Comparison of ENCODE assay signal across 17 cellular contexts in the genomic region with DNA sequence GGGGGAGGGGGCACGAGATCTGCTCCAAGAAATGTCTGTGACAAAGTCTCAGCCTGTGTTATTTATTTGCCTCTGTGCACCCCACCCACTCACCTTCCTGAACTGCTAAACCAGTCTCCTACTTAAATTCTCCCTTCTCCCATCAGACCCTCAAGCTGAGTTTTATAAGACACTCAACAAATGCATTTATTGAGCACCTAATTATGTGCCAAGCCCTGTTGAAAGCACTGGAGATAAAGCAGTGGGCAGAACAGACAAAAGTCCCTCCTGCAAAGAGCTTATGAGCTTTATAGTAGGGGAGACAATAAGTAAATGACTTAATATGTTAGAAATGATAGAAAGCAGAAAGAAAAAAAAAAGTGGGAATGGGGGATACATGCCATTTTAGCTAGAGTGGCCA. TPM values are rescaled to one million over a fixed set of nuclear protein-coding genes. Genes with fewer than 3 reads are reported as not detected.
DNase-seq lines count a peak whose midpoint lies in the region; ATAC-seq and TF ChIP-seq lines count a peak whose summit lies in the region.
"Had no signal": no experiment of that assay in that cellular context is flagged by ENCODE, and none has a peak within 500 bp of the region (broad histone marks: within the 10 kb centered on the region; RNA-seq: fewer than 3 reads in every experiment).

No MANE protein-coding gene starts in this region.

- H3K4me1 Mint-ChIP-seq in activated CD4-positive, alpha-beta memory T cell treated with anti-CD3 and anti-CD28 coated beads, Interleukin-2, amount 10 ng/mL, durations not matched to agents 7 days and 5 days, result peaks cover 35% of the 10 kb centered on the region
- H3K4me1 Mint-ChIP-seq in activated CD4-positive, alpha-beta memory T cell treated with anti-CD3 and anti-CD28 coated beads for 36 hours (ENCODE audit: low read depth), result peaks cover 24% of the 10 kb centered on the region
- H3K4me1 Mint-ChIP-seq in activated T-helper 1 cell treated with anti-CD3 and anti-CD28 coated beads, Interleukin-12 subunit alpha, Interleukin-12 subunit beta, Interleukin-2, Interleukin-4 antibody, amounts not matched to agents 30 ng/mL and 10 ng/mL and 1 ng/mL, durations not matched to agents 14 hours and 24 hours and 36 hours (ENCODE audit: low read depth), result peaks cover 25% of the 10 kb centered on the region
- H3K4me1 Mint-ChIP-seq in neural crest cell, result peaks cover 4% of the 10 kb centered on the region
- peaks cover 22% of the 10 kb centered on the region for H3K4me1 Mint-ChIP-seq in activated CD8-positive, alpha-beta memory T cell treated with anti-CD3 and anti-CD28 coated beads, Interleukin-2, amount 10 ng/mL, durations not matched to agents 7 days and 5 days

- no peak for ATAC-seq in activated CD8-positive, alpha-beta memory T cell treated with anti-CD3 and anti-CD28 coated beads, Interleukin-2, amount 10 ng/mL, durations not matched to agents 7 days and 5 days

- peaks cover 6% of the 10 kb centered on the region for H3K27me3 Mint-ChIP-seq in activated CD4-positive, alpha-beta memory T cell treated with anti-CD3 and anti-CD28 coated beads, Interleukin-2, amount 10 ng/mL, durations not matched to agents 7 days and 5 days
- H3K27me3 Mint-ChIP-seq in activated CD4-positive, alpha-beta memory T cell treated with anti-CD3 and anti-CD28 coated beads for 36 hours, result no peaks in the 10 kb centered on the region
- H3K27me3 Mint-ChIP-seq in activated T-helper 1 cell treated with anti-CD3 and anti-CD28 coated beads, Interleukin-12 subunit alpha, Interleukin-12 subunit beta, Interleukin-2, Interleukin-4 antibody, amounts not matched to agents 30 ng/mL and 10 ng/mL and 1 ng/mL, durations not matched to agents 14 hours and 24 hours and 36 hours (ENCODE audit: insufficient read depth), result peaks cover 6% of the 10 kb centered on the region
- H3K27me3 Mint-ChIP-seq in neural crest cell (ENCODE audit: low read depth), result peaks cover 9% of the 10 kb centered on the region
- peaks cover 16% of the 10 kb centered on the region for H3K27me3 Mint-ChIP-seq in activated CD8-positive, alpha-beta memory T cell treated with anti-CD3 and anti-CD28 coated beads, Interleukin-2, amount 10 ng/mL, durations not matched to agents 7 days and 5 days
- H3K27me3 Mint-ChIP-seq: CD4-positive, alpha-beta T cell had no signal

- no peak for DNase-seq in activated CD4-positive, alpha-beta memory T cell treated with anti-CD3 and anti-CD28 coated beads, Interleukin-2, amount 10 ng/mL, durations not matched to agents 7 days and 5 days
- no peak for DNase-seq in activated CD4-positive, alpha-beta memory T cell treated with anti-CD3 and anti-CD28 coated beads for 36 hours
- DNase-seq in activated T-helper 1 cell treated with anti-CD3 and anti-CD28 coated beads, Interleukin-12 subunit alpha, Interleukin-12 subunit beta, Interleukin-2, Interleukin-4 antibody, amounts not matched to agents 30 ng/mL and 10 ng/mL and 1 ng/mL, durations not matched to agents 14 hours and 24 hours and 36 hours (ENCODE audit: low spot score), result no peak
- DNase-seq in neural crest cell (ENCODE audit: low read depth, low spot score) (no peak), CD1c-positive myeloid dendritic cell (ENCODE audit: extremely low spot score) (no peak), NK-92 (lab: John Stamatoyannopoulos, UW; ENCODE audit: unreplicated experiment) (no peak)
- DNase-seq in activated CD8-positive, alpha-beta memory T cell treated with anti-CD3 and anti-CD28 coated beads, Interleukin-2, amount 10 ng/mL, durations not matched to agents 7 days and 5 days, result no peak
- DNase-seq: ACHN; BE2C; C1 segment of cervical spinal cord; CD4-positive, alpha-beta T cell; DMS79 treated with DMSO at 0.1 percent for 48 hours; GF-D8; H9 had no signal

- TF ChIP-seq CTCF in HEK293 (tag by site-specific recombination; IDR thresholded peaks at IDR 0.05) (no peak), neural crest cell (conservative IDR thresholded peaks at IDR 0.05) (no peak)

- H3K36me3 Mint-ChIP-seq in activated CD4-positive, alpha-beta memory T cell treated with anti-CD3 and anti-CD28 coated beads, Interleukin-2, amount 10 ng/mL, durations not matched to agents 7 days and 5 days (ENCODE audit: low read depth), result peaks cover 3% of the 10 kb centered on the region
- H3K36me3 Mint-ChIP-seq in activated CD4-positive, alpha-beta memory T cell treated with anti-CD3 and anti-CD28 coated beads for 36 hours, result peaks cover 5% of the 10 kb centered on the region
- H3K36me3 Mint-ChIP-seq in activated T-helper 1 cell treated with anti-CD3 and anti-CD28 coated beads, Interleukin-12 subunit alpha, Interleukin-12 subunit beta, Interleukin-2, Interleukin-4 antibody, amounts not matched to agents 30 ng/mL and 10 ng/mL and 1 ng/mL, durations not matched to agents 14 hours and 24 hours and 36 hours (ENCODE audit: low read depth), result no peaks in the 10 kb centered on the region
- H3K36me3 Mint-ChIP-seq in neural crest cell (ENCODE audit: low read depth), result peaks cover 12% of the 10 kb centered on the region
- no peaks in the 10 kb centered on the region for H3K36me3 Mint-ChIP-seq in activated CD8-positive, alpha-beta memory T cell treated with anti-CD3 and anti-CD28 coated beads, Interleukin-2, amount 10 ng/mL, durations not matched to agents 7 days and 5 days

- H3K4me3 Mint-ChIP-seq in activated CD4-positive, alpha-beta memory T cell treated with anti-CD3 and anti-CD28 coated beads, Interleukin-2, amount 10 ng/mL, durations not matched to agents 7 days and 5 days, result no peak overlapping the region
- H3K4me3 Mint-ChIP-seq in activated CD4-positive, alpha-beta memory T cell treated with anti-CD3 and anti-CD28 coated beads for 36 hours, result no peak overlapping the region
- peak overlapping the region; percentile 3 for H3K4me3 Mint-ChIP-seq in activated T-helper 1 cell treated with anti-CD3 and anti-CD28 coated beads, Interleukin-12 subunit alpha, Interleukin-12 subunit beta, Interleukin-2, Interleukin-4 antibody, amounts not matched to agents 30 ng/mL and 10 ng/mL and 1 ng/mL, durations not matched to agents 14 hours and 24 hours and 36 hours
- peak overlapping the region; percentile 4 for H3K4me3 Mint-ChIP-seq in neural crest cell
- no peak overlapping the region for H3K4me3 Mint-ChIP-seq in activated CD8-positive, alpha-beta memory T cell treated with anti-CD3 and anti-CD28 coated beads, Interleukin-2, amount 10 ng/mL, durations not matched to agents 7 days and 5 days
- H3K4me3 Mint-ChIP-seq: CD4-positive, alpha-beta T cell had no signal

- CTCF ChIA-PET in activated CD4-positive, alpha-beta memory T cell treated with anti-CD3 and anti-CD28 coated beads, Interleukin-2, amount 10 ng/mL, durations not matched to agents 7 days and 5 days (lab: Charles Lee), result no interaction called here
- CTCF ChIA-PET in activated CD4-positive, alpha-beta memory T cell treated with anti-CD3 and anti-CD28 coated beads for 36 hours (lab: Charles Lee), result no interaction called here
- CTCF ChIA-PET in HEK293 (lab: Yijun Ruan, JAX), result interaction anchor here (0.6 to 1.2 kb wide), 7 partner anchors 9 to 237 kb away, joined by 3 to 7 read pairs (median 3); a partner anchor contains a TSS
- CTCF ChIA-PET in activated CD8-positive, alpha-beta memory T cell treated with anti-CD3 and anti-CD28 coated beads, Interleukin-2, amount 10 ng/mL, durations not matched to agents 7 days and 5 days (lab: Charles Lee), result interaction anchor here (1.1 kb wide), 1 partner anchor 222 kb away, joined by 3 read pairs; no protein-coding TSS in a partner anchor

- H3K27ac ChIP-seq in HEK293 (ENCODE audit: extremely low read depth, low read depth, low read length), result no peak overlapping the region

- H3K4me1 ChIP-seq in HEK293 (ENCODE audit: control insufficient read depth, insufficient read depth, low read length), result peaks cover 10% of the 10 kb centered on the region
- H3K4me1 ChIP-seq: BE2C had no signal

- POLR2A ChIA-PET in activated CD4-positive, alpha-beta memory T cell treated with anti-CD3 and anti-CD28 coated beads, Interleukin-2, amount 10 ng/mL, durations not matched to agents 7 days and 5 days (lab: Charles Lee), result interaction anchor here (0.6 to 1.2 kb wide), 2 partner anchors 25 to 326 kb away, joined by 4 to 5 read pairs; a partner anchor contains a TSS
- POLR2A ChIA-PET in activated CD4-positive, alpha-beta memory T cell treated with anti-CD3 and anti-CD28 coated beads for 36 hours (lab: Charles Lee), result no interaction called here
- POLR2A ChIA-PET in HEK293 (lab: Yijun Ruan, JAX), result interaction anchor here (1.1 to 1.3 kb wide), 3 partner anchors 8 to 230 kb away, joined by 3 to 5 read pairs (median 4); a partner anchor contains a TSS

- H3K9me3 ChIP-seq in HEK293 (ENCODE audit: control insufficient read depth, insufficient read depth, low read depth, low read length), result no peaks in the 10 kb centered on the region
- H3K9me3 ChIP-seq: BE2C had no signal

- peak overlapping the region; percentile 21 for H3K27ac Mint-ChIP-seq in activated CD4-positive, alpha-beta memory T cell treated with anti-CD3 and anti-CD28 coated beads, Interleukin-2, amount 10 ng/mL, durations not matched to agents 7 days and 5 days
- no peak overlapping the region for H3K27ac Mint-ChIP-seq in activated CD4-positive, alpha-beta memory T cell treated with anti-CD3 and anti-CD28 coated beads for 36 hours
- peak overlapping the region; percentile 15 for H3K27ac Mint-ChIP-seq in activated T-helper 1 cell treated with anti-CD3 and anti-CD28 coated beads, Interleukin-12 subunit alpha, Interleukin-12 subunit beta, Interleukin-2, Interleukin-4 antibody, amounts not matched to agents 30 ng/mL and 10 ng/mL and 1 ng/mL, durations not matched to agents 14 hours and 24 hours and 36 hours
- no peak overlapping the region for H3K27ac Mint-ChIP-seq in neural crest cell (ENCODE audit: unreplicated experiment)
- H3K27ac Mint-ChIP-seq in activated CD8-positive, alpha-beta memory T cell treated with anti-CD3 and anti-CD28 coated beads, Interleukin-2, amount 10 ng/mL, durations not matched to agents 7 days and 5 days, result no peak overlapping the region
- H3K27ac Mint-ChIP-seq: H9 had no signal

- intact Hi-C loops in activated CD4-positive, alpha-beta memory T cell treated with anti-CD3 and anti-CD28 coated beads for 36 hours (cut with micrococcal nuclease), result no loop called here
- intact Hi-C loops in activated T-helper 1 cell treated with anti-CD3 and anti-CD28 coated beads, Interleukin-12 subunit alpha, Interleukin-12 subunit beta, Interleukin-2, Interleukin-4 antibody, amounts not matched to agents 30 ng/mL and 10 ng/mL and 1 ng/mL, durations not matched to agents 14 hours and 24 hours and 36 hours (cut with micrococcal nuclease), result no loop called here

- H3K36me3 ChIP-seq in HEK293 (ENCODE audit: control insufficient read depth in 2 of 2, insufficient read depth in 1 of 2, low read length in 2 of 2), result peaks cover 0 to 2% of the 10 kb centered on the region in 2 experiments; a peak in 1 of 3 replicates
- H3K36me3 ChIP-seq: BE2C had no signal

- H3K9me3 Mint-ChIP-seq in activated CD4-positive, alpha-beta memory T cell treated with anti-CD3 and anti-CD28 coated beads, Interleukin-2, amount 10 ng/mL, durations not matched to agents 7 days and 5 days, result no peaks in the 10 kb centered on the region
- H3K9me3 Mint-ChIP-seq in activated CD4-positive, alpha-beta memory T cell treated with anti-CD3 and anti-CD28 coated beads for 36 hours, result no peaks in the 10 kb centered on the region
- no peaks in the 10 kb centered on the region for H3K9me3 Mint-ChIP-seq in activated T-helper 1 cell treated with anti-CD3 and anti-CD28 coated beads, Interleukin-12 subunit alpha, Interleukin-12 subunit beta, Interleukin-2, Interleukin-4 antibody, amounts not matched to agents 30 ng/mL and 10 ng/mL and 1 ng/mL, durations not matched to agents 14 hours and 24 hours and 36 hours
- H3K9me3 Mint-ChIP-seq in neural crest cell, result no peaks in the 10 kb centered on the region
- no peaks in the 10 kb centered on the region for H3K9me3 Mint-ChIP-seq in activated CD8-positive, alpha-beta memory T cell treated with anti-CD3 and anti-CD28 coated beads, Interleukin-2, amount 10 ng/mL, durations not matched to agents 7 days and 5 days (ENCODE audit: low read depth)
- H3K9me3 Mint-ChIP-seq: CD4-positive, alpha-beta T cell; H9 had no signal

- no peak overlapping the region for H3K4me3 ChIP-seq in HEK293 (ENCODE audit: low read depth, low read length)

RNA-seq across cellular contexts. Expression of a gene that starts 3.4 kb away (rescaled TPM):
- 10 to 100 TPM; 34.7 to 36.5 TPM for total RNA-seq in activated CD4-positive, alpha-beta memory T cell treated with anti-CD3 and anti-CD28 coated beads, Interleukin-2, amount 10 ng/mL, durations not matched to agents 7 days and 5 days
- total RNA-seq in activated CD4-positive, alpha-beta memory T cell treated with anti-CD3 and anti-CD28 coated beads for 36 hours, result 10 to 100 TPM; 29.8 to 31.9 TPM
- total RNA-seq in activated T-helper 1 cell treated with anti-CD3 and anti-CD28 coated beads, Interleukin-12 subunit alpha, Interleukin-12 subunit beta, Interleukin-2, Interleukin-4 antibody, amounts not matched to agents 30 ng/mL and 10 ng/mL and 1 ng/mL, durations not matched to agents 14 hours and 24 hours and 36 hours, result 26.6 and 27.5 TPM in 2 replicates
- total RNA-seq in neural crest cell, result 10.6 and 11.8 TPM in 2 replicates
- total RNA-seq in activated CD8-positive, alpha-beta memory T cell treated with anti-CD3 and anti-CD28 coated beads, Interleukin-2, amount 10 ng/mL, durations not matched to agents 7 days and 5 days, result 10 to 100 TPM; 22.4 to 24.1 TPM

RNA-seq across cellular contexts. Expression of a gene that starts 11.0 kb away (rescaled TPM):
- 1 to 10 TPM; 2.1 to 3.8 TPM for total RNA-seq in activated CD4-positive, alpha-beta memory T cell treated with anti-CD3 and anti-CD28 coated beads, Interleukin-2, amount 10 ng/mL, durations not matched to agents 7 days and 5 days
- total RNA-seq in activated CD4-positive, alpha-beta memory T cell treated with anti-CD3 and anti-CD28 coated beads for 36 hours, result 1 to 10 TPM; 5.5 to 6.0 TPM
- 2.2 and 2.6 TPM in 2 replicates for total RNA-seq in activated T-helper 1 cell treated with anti-CD3 and anti-CD28 coated beads, Interleukin-12 subunit alpha, Interleukin-12 subunit beta, Interleukin-2, Interleukin-4 antibody, amounts not matched to agents 30 ng/mL and 10 ng/mL and 1 ng/mL, durations not matched to agents 14 hours and 24 hours and 36 hours
- 11.2 and 12.0 TPM in 2 replicates for total RNA-seq in neural crest cell
- under 1 TPM; 0.84 to 0.93 TPM for total RNA-seq in activated CD8-positive, alpha-beta memory T cell treated with anti-CD3 and anti-CD28 coated beads, Interleukin-2, amount 10 ng/mL, durations not matched to agents 7 days and 5 days

RNA-seq across cellular contexts. Expression of a gene that starts 11.7 kb away (rescaled TPM):
- under 1 TPM; 0.28 to 0.40 TPM for total RNA-seq in activated CD4-positive, alpha-beta memory T cell treated with anti-CD3 and anti-CD28 coated beads, Interleukin-2, amount 10 ng/mL, durations not matched to agents 7 days and 5 days
- 1 to 10 TPM in 1 of 2 experiments, under 1 TPM in 1; 0.41 to 1.2 TPM for total RNA-seq in activated CD4-positive, alpha-beta memory T cell treated with anti-CD3 and anti-CD28 coated beads for 36 hours
- 0.17 and 0.39 TPM in 2 replicates for total RNA-seq in activated T-helper 1 cell treated with anti-CD3 and anti-CD28 coated beads, Interleukin-12 subunit alpha, Interleukin-12 subunit beta, Interleukin-2, Interleukin-4 antibody, amounts not matched to agents 30 ng/mL and 10 ng/mL and 1 ng/mL, durations not matched to agents 14 hours and 24 hours and 36 hours
- total RNA-seq in neural crest cell, result 1.4 and 2.2 TPM in 2 replicates
- not detected for total RNA-seq in activated CD8-positive, alpha-beta memory T cell treated with anti-CD3 and anti-CD28 coated beads, Interleukin-2, amount 10 ng/mL, durations not matched to agents 7 days and 5 days

RNA-seq across cellular contexts. Expression of a gene that starts 25.2 kb away (rescaled TPM):
- 100 to 1,000 TPM; 167 to 178 TPM for total RNA-seq in activated CD4-positive, alpha-beta memory T cell treated with anti-CD3 and anti-CD28 coated beads, Interleukin-2, amount 10 ng/mL, durations not matched to agents 7 days and 5 days
- 100 to 1,000 TPM; 214 to 224 TPM for total RNA-seq in activated CD4-positive, alpha-beta memory T cell treated with anti-CD3 and anti-CD28 coated beads for 36 hours
- 292 and 298 TPM in 2 replicates for total RNA-seq in activated T-helper 1 cell treated with anti-CD3 and anti-CD28 coated beads, Interleukin-12 subunit alpha, Interleukin-12 subunit beta, Interleukin-2, Interleukin-4 antibody, amounts not matched to agents 30 ng/mL and 10 ng/mL and 1 ng/mL, durations not matched to agents 14 hours and 24 hours and 36 hours
- 186 and 190 TPM in 2 replicates for total RNA-seq in neural crest cell
- 100 to 1,000 TPM; 164 to 204 TPM for total RNA-seq in activated CD8-positive, alpha-beta memory T cell treated with anti-CD3 and anti-CD28 coated beads, Interleukin-2, amount 10 ng/mL, durations not matched to agents 7 days and 5 days

RNA-seq across cellular contexts. Expression of a gene that starts 26.5 kb away (rescaled TPM):
- 10 to 100 TPM; 19.5 to 20.0 TPM for total RNA-seq in activated CD4-positive, alpha-beta memory T cell treated with anti-CD3 and anti-CD28 coated beads, Interleukin-2, amount 10 ng/mL, durations not matched to agents 7 days and 5 days
- total RNA-seq in activated CD4-positive, alpha-beta memory T cell treated with anti-CD3 and anti-CD28 coated beads for 36 hours, result 1 to 10 TPM; 7.4 to 8.3 TPM
- 1.5 and 1.8 TPM in 2 replicates for total RNA-seq in activated T-helper 1 cell treated with anti-CD3 and anti-CD28 coated beads, Interleukin-12 subunit alpha, Interleukin-12 subunit beta, Interleukin-2, Interleukin-4 antibody, amounts not matched to agents 30 ng/mL and 10 ng/mL and 1 ng/mL, durations not matched to agents 14 hours and 24 hours and 36 hours
- total RNA-seq in neural crest cell, result 0.43 and 0.58 TPM in 2 replicates
- 1 to 10 TPM; 1.4 to 1.6 TPM for total RNA-seq in activated CD8-positive, alpha-beta memory T cell treated with anti-CD3 and anti-CD28 coated beads, Interleukin-2, amount 10 ng/mL, durations not matched to agents 7 days and 5 days
- total RNA-seq: A172, HT-29 had no signal

Comparison
In these comparisons a context has a peak if more than half of its experiments do, and no peak if none do; other contexts are left out.
1. H3K27ac Mint-ChIP-seq: peak in activated CD4-positive, alpha-beta memory T cell treated with anti-CD3 and anti-CD28 coated beads, Interleukin-2, amount 10 ng/mL, durations not matched to agents 7 days and 5 days (single experiment) and activated T-helper 1 cell treated with anti-CD3 and anti-CD28 coated beads, Interleukin-12 subunit alpha, Interleukin-12 subunit beta, Interleukin-2, Interleukin-4 antibody, amounts not matched to agents 30 ng/mL and 10 ng/mL and 1 ng/mL, durations not matched to agents 14 hours and 24 hours and 36 hours (single experiment); none in activated CD4-positive, alpha-beta memory T cell treated with anti-CD3 and anti-CD28 coated beads for 36 hours (single experiment), neural crest cell (single experiment) and activated CD8-positive, alpha-beta memory T cell treated with anti-CD3 and anti-CD28 coated beads, Interleukin-2, amount 10 ng/mL, durations not matched to agents 7 days and 5 days (single experiment).
2. H3K4me3 Mint-ChIP-seq: peak in activated T-helper 1 cell treated with anti-CD3 and anti-CD28 coated beads, Interleukin-12 subunit alpha, Interleukin-12 subunit beta, Interleukin-2, Interleukin-4 antibody, amounts not matched to agents 30 ng/mL and 10 ng/mL and 1 ng/mL, durations not matched to agents 14 hours and 24 hours and 36 hours (single experiment) and neural crest cell (single experiment); none in activated CD4-positive, alpha-beta memory T cell treated with anti-CD3 and anti-CD28 coated beads, Interleukin-2, amount 10 ng/mL, durations not matched to agents 7 days and 5 days (single experiment), activated CD4-positive, alpha-beta memory T cell treated with anti-CD3 and anti-CD28 coated beads for 36 hours (single experiment) and activated CD8-positive, alpha-beta memory T cell treated with anti-CD3 and anti-CD28 coated beads, Interleukin-2, amount 10 ng/mL, durations not matched to agents 7 days and 5 days (single experiment).
3. CTCF ChIA-PET loops: an anchor here in HEK293 (0.6 to 1.2 kb wide) and activated CD8-positive, alpha-beta memory T cell treated with anti-CD3 and anti-CD28 coated beads, Interleukin-2, amount 10 ng/mL, durations not matched to agents 7 days and 5 days (1.1 kb wide); none called in activated CD4-positive, alpha-beta memory T cell treated with anti-CD3 and anti-CD28 coated beads, Interleukin-2, amount 10 ng/mL, durations not matched to agents 7 days and 5 days and activated CD4-positive, alpha-beta memory T cell treated with anti-CD3 and anti-CD28 coated beads for 36 hours.